8 cellular contexts compared by ENCODE assay signal in genomic region chr12:93573552-93574223, GRCh38. TPM values are rescaled to one million over a fixed set of nuclear protein-coding genes. Genes with fewer than 3 reads are reported as not detected.
A peak's percentile ranks its signal among the peaks of the same experiment; 100 is the strongest.
DNase-seq lines count a peak whose midpoint lies in the region; ATAC-seq lines count a peak whose summit lies in the region.

No MANE protein-coding gene starts in this region.

- peaks cover 37% of the 10 kb centered on the region for H3K4me1 Mint-ChIP-seq in T-helper 1 cell treated with Interleukin-12 subunit alpha and Interleukin-12 subunit beta and Interleukin-4 antibody, amounts not matched to agents 30 μg/mL and 1 μg/mL, for 36 hours (ENCODE audit: low read depth)
- peaks cover 20% of the 10 kb centered on the region for H3K4me1 Mint-ChIP-seq in activated T-helper 2 cell treated with anti-CD3 and anti-CD28 coated beads, Interferon-gamma antibody, Interleukin-2, Interleukin-4, amounts not matched to agents 10 μg/mL and 5 μg/mL and 100 μg/mL, durations not matched to agents 14 hours and 24 hours and 36 hours (ENCODE audit: low read depth)

- no peak for ATAC-seq in HG03442 (IDR thresholded peaks at IDR 0.05; ENCODE audit: unreplicated experiment)
- no peak for ATAC-seq in GM18873 (IDR thresholded peaks at IDR 0.05; ENCODE audit: low FRiP score, unreplicated experiment)

- peak overlapping the region; percentile 37 for H3K27ac Mint-ChIP-seq in T-helper 1 cell treated with Interleukin-12 subunit alpha and Interleukin-12 subunit beta and Interleukin-4 antibody, amounts not matched to agents 30 μg/mL and 1 μg/mL, for 36 hours
- peak overlapping the region; percentile 40 for H3K27ac Mint-ChIP-seq in activated T-helper 2 cell treated with anti-CD3 and anti-CD28 coated beads, Interferon-gamma antibody, Interleukin-2, Interleukin-4, amounts not matched to agents 10 μg/mL and 5 μg/mL and 100 μg/mL, durations not matched to agents 14 hours and 24 hours and 36 hours

- H3K36me3 Mint-ChIP-seq in T-helper 1 cell treated with Interleukin-12 subunit alpha and Interleukin-12 subunit beta and Interleukin-4 antibody, amounts not matched to agents 30 μg/mL and 1 μg/mL, for 36 hours (ENCODE audit: low read depth), result peaks cover 52% of the 10 kb centered on the region
- H3K36me3 Mint-ChIP-seq in activated T-helper 2 cell treated with anti-CD3 and anti-CD28 coated beads, Interferon-gamma antibody, Interleukin-2, Interleukin-4, amounts not matched to agents 10 μg/mL and 5 μg/mL and 100 μg/mL, durations not matched to agents 14 hours and 24 hours and 36 hours (ENCODE audit: low read depth), result peaks cover 57% of the 10 kb centered on the region

- no peaks in the 10 kb centered on the region for H3K9me3 Mint-ChIP-seq in T-helper 1 cell treated with Interleukin-12 subunit alpha and Interleukin-12 subunit beta and Interleukin-4 antibody, amounts not matched to agents 30 μg/mL and 1 μg/mL, for 36 hours
- H3K9me3 Mint-ChIP-seq in activated T-helper 2 cell treated with anti-CD3 and anti-CD28 coated beads, Interferon-gamma antibody, Interleukin-2, Interleukin-4, amounts not matched to agents 10 μg/mL and 5 μg/mL and 100 μg/mL, durations not matched to agents 14 hours and 24 hours and 36 hours, result no peaks in the 10 kb centered on the region

- DNase-seq in T-helper 1 cell (no peak), NCI-H2171 treated with DMSO at 0.1 percent for 48 hours (lab: John Stamatoyannopoulos, UW) (no peak)
- no peak for DNase-seq in activated T-helper 2 cell treated with anti-CD3 and anti-CD28 coated beads, Interferon-gamma antibody, Interleukin-2, Interleukin-4, amounts not matched to agents 10 μg/mL and 5 μg/mL and 100 μg/mL, durations not matched to agents 14 hours and 24 hours and 36 hours (ENCODE audit: low spot score)
- peak; percentile 23 for DNase-seq in stimulated activated CD4-positive, alpha-beta T cell treated with anti-CD3 and anti-CD28 coated beads, Interleukin-4, amount 100 ng/mL, for 24 hours

- peak overlapping the region; percentile 73 for H3K4me3 ChIP-seq in iPS-15b (ENCODE audit: low read depth, low read length)

- H3K27me3 ChIP-seq in iPS-15b (ENCODE audit: control insufficient read depth, insufficient read depth, low read length), result peaks cover 61% of the 10 kb centered on the region

- H3K4me3 Mint-ChIP-seq in T-helper 1 cell treated with Interleukin-12 subunit alpha and Interleukin-12 subunit beta and Interleukin-4 antibody, amounts not matched to agents 30 μg/mL and 1 μg/mL, for 36 hours, result peak overlapping the region; percentile 91
- peak overlapping the region; percentile 98 for H3K4me3 Mint-ChIP-seq in activated T-helper 2 cell treated with anti-CD3 and anti-CD28 coated beads, Interferon-gamma antibody, Interleukin-2, Interleukin-4, amounts not matched to agents 10 μg/mL and 5 μg/mL and 100 μg/mL, durations not matched to agents 14 hours and 24 hours and 36 hours (ENCODE audit: low read depth)

- peaks cover 8% of the 10 kb centered on the region for H3K27me3 Mint-ChIP-seq in T-helper 1 cell treated with Interleukin-12 subunit alpha and Interleukin-12 subunit beta and Interleukin-4 antibody, amounts not matched to agents 30 μg/mL and 1 μg/mL, for 36 hours (ENCODE audit: low read depth)
- peaks cover 15% of the 10 kb centered on the region for H3K27me3 Mint-ChIP-seq in activated T-helper 2 cell treated with anti-CD3 and anti-CD28 coated beads, Interferon-gamma antibody, Interleukin-2, Interleukin-4, amounts not matched to agents 10 μg/mL and 5 μg/mL and 100 μg/mL, durations not matched to agents 14 hours and 24 hours and 36 hours (ENCODE audit: low read depth)

- no peak overlapping the region for H3K9ac ChIP-seq in iPS-15b (ENCODE audit: low read depth, low read length)

- intact Hi-C loops in activated T-helper 2 cell treated with anti-CD3 and anti-CD28 coated beads, Interferon-gamma antibody, Interleukin-2, Interleukin-4, amounts not matched to agents 10 μg/mL and 5 μg/mL and 100 μg/mL, durations not matched to agents 14 hours and 24 hours and 36 hours (cut with micrococcal nuclease), result loop anchor here (5.0 to 10.0 kb wide), 6 partner anchors 131 to 1974 kb away; partner anchors contain the start of genes FGD6, UBE2N and VEZT

- no peaks in the 10 kb centered on the region for H3K9me3 ChIP-seq in iPS-15b (ENCODE audit: control insufficient read depth, insufficient read depth, low read length)

- no peaks in the 10 kb centered on the region for H3K36me3 ChIP-seq in iPS-15b (ENCODE audit: control insufficient read depth, insufficient read depth, low read length)

- H3K4me1 ChIP-seq in iPS-15b (ENCODE audit: control insufficient read depth, insufficient read depth, low read length), result peaks cover 14% of the 10 kb centered on the region

RNA-seq across cellular contexts. Expression of gene SOCS2, which starts 1.2 kb away (rescaled TPM):
- total RNA-seq in activated T-helper 2 cell treated with anti-CD3 and anti-CD28 coated beads, Interferon-gamma antibody, Interleukin-2, Interleukin-4, amounts not matched to agents 10 μg/mL and 5 μg/mL and 100 μg/mL, durations not matched to agents 14 hours and 24 hours and 36 hours, result 34.9 and 37.3 TPM in 2 replicates
